Comparison of ENCODE assay signal across 8 cellular contexts in the genomic region with DNA sequence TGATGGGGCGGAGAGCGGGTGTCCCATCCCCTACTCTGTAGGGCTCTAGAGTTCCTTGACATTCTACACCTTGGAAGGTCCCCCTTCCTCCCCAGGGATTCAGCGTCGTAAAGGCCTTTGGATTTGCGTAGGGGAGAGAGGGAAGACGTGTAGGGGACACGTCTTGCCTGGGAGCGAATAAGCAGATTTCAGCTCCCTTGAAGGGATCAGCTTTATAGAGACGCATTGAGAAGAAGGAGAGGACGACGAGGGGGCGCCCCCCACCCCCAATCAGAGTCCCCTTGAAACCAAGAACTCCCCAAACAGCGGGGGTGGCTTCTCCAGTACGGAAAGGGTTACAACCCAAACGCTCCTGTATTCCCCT. TPM values are rescaled to one million over a fixed set of nuclear protein-coding genes. Genes with fewer than 3 reads are reported as not detected.
DNase-seq lines count a peak whose midpoint lies in the region; ATAC-seq and TF ChIP-seq lines count a peak whose summit lies in the region.

No MANE protein-coding gene starts in this region.

- no peaks in the 10 kb centered on the region; the same call in 1 of the 2 replicates for H3K9me2 ChIP-seq in DOHH2 (replicated peaks; ENCODE audit: control insufficient read depth, low read length)

- H3F3A ChIP-seq in DOHH2 (ENCODE audit: control insufficient read depth, insufficient read depth): no peaks in the 10 kb centered on the region

- TF ChIP-seq CTCF in DOHH2 (IDR thresholded peaks at IDR 0.05; ENCODE audit: low read depth, low read length, poor library complexity, severe bottlenecking) (no peak), colonic mucosa (IDR thresholded peaks at IDR 0.05) (no peak)

- H3K36me3 ChIP-seq in DOHH2 (ENCODE audit: control insufficient read depth, low read length) (no peaks in the 10 kb centered on the region), colonic mucosa (peaks cover 7% of the 10 kb centered on the region), muscle layer of duodenum (ENCODE audit: control insufficient read depth in 1 of 2, insufficient read depth in 2 of 2, low read length in 2 of 2) (peaks cover 27% of the 10 kb centered on the region in 2 donors)

- DNase-seq in LoVo (ENCODE audit: low spot score) (peak; percentile 34), colonic mucosa (no peak), NCI-H1930 (lab: John Stamatoyannopoulos, UW) (no peak)

- H3K4me1 ChIP-seq in DOHH2 (ENCODE audit: control insufficient read depth, low read length): peaks cover 21% of the 10 kb centered on the region
- peaks cover 11% of the 10 kb centered on the region for H3K4me1 ChIP-seq in colonic mucosa
- H3K4me1 ChIP-seq in muscle layer of duodenum (ENCODE audit: control insufficient read depth in 1 of 2, insufficient read depth in 2 of 2, low read length in 2 of 2): peaks cover 12 to 20% of the 10 kb centered on the region in 2 donors

- H3K4me3 ChIP-seq in DOHH2 (ENCODE audit: low read length): peak overlapping the region; percentile 82
- peak overlapping the region; percentile 61 for H3K4me3 ChIP-seq in colonic mucosa
- peak overlapping the region; percentile 98 for H3K4me3 ChIP-seq in muscle layer of duodenum (ENCODE audit: low read depth in 1 of 2, low read length in 2 of 2)

- no peaks in the 10 kb centered on the region for H3K79me2 ChIP-seq in DOHH2 (ENCODE audit: control insufficient read depth, low read length)

- intact Hi-C loops in colonic mucosa (cut with DNase I): no loop called here

- no peaks in the 10 kb centered on the region for H3K27me3 ChIP-seq in DOHH2 (ENCODE audit: control insufficient read depth, low read length)
- no peaks in the 10 kb centered on the region for H3K27me3 ChIP-seq in colonic mucosa
- H3K27me3 ChIP-seq in muscle layer of duodenum (ENCODE audit: low read depth, low read length): no peaks in the 10 kb centered on the region

- H3K4me2 ChIP-seq in DOHH2 (ENCODE audit: low read length): peak overlapping the region; percentile 81

- no peaks in the 10 kb centered on the region for H3K9me3 ChIP-seq in DOHH2 (ENCODE audit: control insufficient read depth, insufficient read depth, low read length)
- H3K9me3 ChIP-seq in colonic mucosa: no peaks in the 10 kb centered on the region
- no peaks in the 10 kb centered on the region for H3K9me3 ChIP-seq in muscle layer of duodenum (ENCODE audit: control insufficient read depth in 1 of 2, low read length in 2 of 2)

- H4K20me1 ChIP-seq in DOHH2 (ENCODE audit: control insufficient read depth, insufficient read depth, low read depth, low read length): no peaks in the 10 kb centered on the region

- no peak overlapping the region for H3K27ac ChIP-seq in DOHH2 (ENCODE audit: low read depth, low read length)
- no peak overlapping the region for H3K27ac ChIP-seq in colonic mucosa
- peak overlapping the region; percentile 77 for H3K27ac ChIP-seq in muscle layer of duodenum (ENCODE audit: low read length)

- H3K9ac ChIP-seq in colonic mucosa (ENCODE audit: low read depth in 2 of 2, low read length in 2 of 2): peak overlapping the region; percentile 60 to 90

- ATAC-seq in HG02798 (IDR thresholded peaks at IDR 0.05; ENCODE audit: poor library complexity, unreplicated experiment): no peak
- ATAC-seq in HG03097 (IDR thresholded peaks at IDR 0.05; ENCODE audit: low FRiP score, unreplicated experiment): no peak
- ATAC-seq in HG03521 (IDR thresholded peaks at IDR 0.05; ENCODE audit: unreplicated experiment): no peak

RNA-seq across cellular contexts. Expression of gene CALCOCO1, which starts 0.3 kb away (rescaled TPM):
- 10 to 100 TPM; 36.0 to 64.5 TPM for total RNA-seq in colonic mucosa

RNA-seq across cellular contexts. Expression of gene CISTR, which starts 24.9 kb away (rescaled TPM):
- total RNA-seq in colonic mucosa: not detected

RNA-seq across cellular contexts. Expression of gene ATP5MC2, which starts 51.0 kb away (rescaled TPM):
- 100 to 1,000 TPM; 346 to 392 TPM for total RNA-seq in colonic mucosa
